ENCODE assay signal across 1 cellular context in genomic region chr18:39622431-39622830, GRCh38.
TF ChIP-seq lines count a peak whose summit lies in the region.

No MANE protein-coding gene starts in this region.

TF ChIP-seq in WTC11, 78 proteins besides CTCF, POLR2A, EP300 and RAD21 (continued from another document):
- TF ChIP-seq, protein P1, sequence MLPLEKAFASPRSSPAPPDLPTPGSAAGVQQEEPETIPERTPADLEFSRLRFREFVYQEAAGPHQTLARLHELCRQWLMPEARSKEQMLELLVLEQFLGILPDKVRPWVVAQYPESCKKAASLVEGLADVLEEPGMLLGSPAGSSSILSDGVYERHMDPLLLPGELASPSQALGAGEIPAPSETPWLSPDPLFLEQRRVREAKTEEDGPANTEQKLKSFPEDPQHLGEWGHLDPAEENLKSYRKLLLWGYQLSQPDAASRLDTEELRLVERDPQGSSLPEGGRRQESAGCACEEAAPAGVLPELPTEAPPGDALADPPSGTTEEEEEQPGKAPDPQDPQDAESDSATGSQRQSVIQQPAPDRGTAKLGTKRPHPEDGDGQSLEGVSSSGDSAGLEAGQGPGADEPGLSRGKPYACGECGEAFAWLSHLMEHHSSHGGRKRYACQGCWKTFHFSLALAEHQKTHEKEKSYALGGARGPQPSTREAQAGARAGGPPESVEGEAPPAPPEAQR (CRISPR knock-in tag; IDR thresholded peaks at IDR 0.05) = no peak
- TF ChIP-seq, protein P2, sequence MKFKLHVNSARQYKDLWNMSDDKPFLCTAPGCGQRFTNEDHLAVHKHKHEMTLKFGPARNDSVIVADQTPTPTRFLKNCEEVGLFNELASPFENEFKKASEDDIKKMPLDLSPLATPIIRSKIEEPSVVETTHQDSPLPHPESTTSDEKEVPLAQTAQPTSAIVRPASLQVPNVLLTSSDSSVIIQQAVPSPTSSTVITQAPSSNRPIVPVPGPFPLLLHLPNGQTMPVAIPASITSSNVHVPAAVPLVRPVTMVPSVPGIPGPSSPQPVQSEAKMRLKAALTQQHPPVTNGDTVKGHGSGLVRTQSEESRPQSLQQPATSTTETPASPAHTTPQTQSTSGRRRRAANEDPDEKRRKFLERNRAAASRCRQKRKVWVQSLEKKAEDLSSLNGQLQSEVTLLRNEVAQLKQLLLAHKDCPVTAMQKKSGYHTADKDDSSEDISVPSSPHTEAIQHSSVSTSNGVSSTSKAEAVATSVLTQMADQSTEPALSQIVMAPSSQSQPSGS (CRISPR knock-in tag; IDR thresholded peaks at IDR 0.05; ENCODE audit: borderline replicate concordance, low read depth) = no peak
- TF ChIP-seq RORB (CRISPR knock-in tag; IDR thresholded peaks at IDR 0.05) (no peak), ZMAT4 (CRISPR knock-in tag; IDR thresholded peaks at IDR 0.05) (no peak), KAT7 (CRISPR knock-in tag; IDR thresholded peaks at IDR 0.05; ENCODE audit: borderline replicate concordance) (no peak)
